ENCODE assay signal across 28 cellular contexts in genomic region chr12:72433298-72433697, GRCh38.
"Had no signal": no experiment of that assay in that cellular context is flagged by ENCODE, and none has a peak within 500 bp of the region (broad histone marks: within the 10 kb centered on the region; RNA-seq: fewer than 3 reads in every experiment).

No MANE protein-coding gene starts in this region.

- H3K27ac ChIP-seq: adrenal gland, breast epithelium, cardiac muscle cell, epithelial cell of prostate, esophagus squamous epithelium had no signal

- H3K4me3 ChIP-seq: adrenal gland, breast epithelium, cardiac muscle cell, esophagus squamous epithelium had no signal

- H3K9me3 ChIP-seq: adrenal gland, breast epithelium, esophagus squamous epithelium had no signal

- H3K4me1 ChIP-seq: adrenal gland, breast epithelium, esophagus squamous epithelium had no signal

- H3K36me3 ChIP-seq: adrenal gland, breast epithelium, cardiac muscle cell, esophagus squamous epithelium had no signal

- FAIRE-seq: endometrium, endothelial cell of umbilical vein had no signal

- H3K27me3 ChIP-seq: adrenal gland, breast epithelium, cardiac muscle cell, esophagus squamous epithelium had no signal

- ATAC-seq: activated CD4-positive, alpha-beta T cell treated with anti-CD3 and anti-CD28 coated beads for 36 hours; activated CD8-positive, alpha-beta memory T cell treated with anti-CD3 and anti-CD28 coated beads, Interleukin-2, amount 10 ng/mL, durations not matched to agents 7 days and 5 days; activated CD8-positive, alpha-beta T cell treated with anti-CD3 and anti-CD28 coated beads, Interleukin-2, amount 10 ng/mL, durations not matched to agents 7 days and 5 days; activated naive CD8-positive, alpha-beta T cell treated with anti-CD3 and anti-CD28 coated beads, Interleukin-2, amount 50 U/mL, for 24 hours had no signal

- DNase-seq: activated CD4-positive, alpha-beta memory T cell treated with anti-CD3 and anti-CD28 coated beads for 36 hours; activated CD4-positive, alpha-beta T cell treated with anti-CD3 and anti-CD28 coated beads for 36 hours; activated CD4-positive, alpha-beta T cell treated with anti-CD3 and anti-CD28 coated beads, Interleukin-2, amount 10 ng/mL, durations not matched to agents 24 days and 14 days; activated CD4-positive, CD25-positive, alpha-beta regulatory T cell; activated CD4-positive, CD25-positive, alpha-beta regulatory T cell treated with anti-CD3 and anti-CD28 coated beads, Interleukin-2, amount 50 U/mL, for 72 hours; activated CD8-positive, alpha-beta memory T cell treated with anti-CD3 and anti-CD28 coated beads, Interleukin-2, amount 10 ng/mL, durations not matched to agents 7 days and 5 days; activated CD8-positive, alpha-beta memory T cell treated with anti-CD3 and anti-CD28 coated beads, Interleukin-2, amount 50 U/mL, for 4 hours; activated CD8-positive, alpha-beta T cell treated with anti-CD3 and anti-CD28 coated beads, Interleukin-2, amount 10 ng/mL, durations not matched to agents 7 days and 5 days; activated effector memory CD4-positive, alpha-beta T cell treated with anti-CD3 and anti-CD28 coated beads, Interleukin-2, amount 50 U/mL, for 16 hours; activated naive CD4-positive, alpha-beta T cell treated with anti-CD3 and anti-CD28 coated beads for 36 hours; activated naive CD8-positive, alpha-beta T cell treated with anti-CD3 and anti-CD28 coated beads for 36 hours; activated naive CD8-positive, alpha-beta T cell treated with anti-CD3 and anti-CD28 coated beads, Interleukin-2, amount 50 U/mL, for 24 hours; activated T-cell treated with anti-CD3 and anti-CD28 coated beads, Interleukin-2, amount 50 U/mL, for 1 hour; activated T-cell treated with anti-CD3 and anti-CD28 coated beads, Interleukin-2, amount 50 U/mL, for 48 hours; adrenal gland; amygdala; aorta; cortex of kidney; dermis blood vessel endothelial cell; effector CD8-positive, alpha-beta T cell; esophagus squamous epithelium; foreskin melanocyte; T-helper 2 cell had no signal
